Comparison of ENCODE assay signal across 26 cellular contexts in genomic region chr6:124990988-124991387, GRCh38.
"Had no signal": no experiment of that assay in that cellular context is flagged by ENCODE, and none has a peak within 500 bp of the region (broad histone marks: within the 10 kb centered on the region; RNA-seq: fewer than 3 reads in every experiment).

No MANE protein-coding gene starts in this region.

- H3K4me1 ChIP-seq: uterus had no signal

- H3K4me3 Mint-ChIP-seq: naive thymus-derived CD4-positive, alpha-beta T cell; natural killer cell treated with Interleukin-12 subunit alpha and Interleukin-12 subunit beta and Interleukin-15 and Interleukin-18, amount 100 ng/mL, for 72 hours; neural progenitor cell; stimulated activated naive B cell treated with anti-CD40 and anti-IgM and Interleukin-4, amounts not matched to agents 10 μg/mL and 1 μg/mL and 100 μg/mL, for 72 hours; type B pancreatic cell had no signal

- H3K27me3 ChIP-seq: hepatocyte, neural progenitor cell, neutrophil, right atrium auricular region, right lobe of liver, stomach, testis, tibial artery, uterus had no signal

- H3K4me2 ChIP-seq: hepatocyte, neural progenitor cell, smooth muscle cell had no signal

- H3K9me3 Mint-ChIP-seq: natural killer cell treated with Interleukin-12 subunit alpha and Interleukin-12 subunit beta and Interleukin-15 and Interleukin-18, amount 100 ng/mL, for 72 hours; stimulated activated naive B cell treated with anti-CD40 and anti-IgM and Interleukin-4, amounts not matched to agents 10 μg/mL and 1 μg/mL and 100 μg/mL, for 72 hours had no signal

- ATAC-seq: mucosa of descending colon; naive thymus-derived CD4-positive, alpha-beta T cell; natural killer cell treated with Interleukin-12 subunit alpha and Interleukin-12 subunit beta and Interleukin-15 and Interleukin-18, amount 100 ng/mL, for 72 hours; right lobe of liver; stimulated activated naive B cell treated with anti-CD40 and anti-IgM and Interleukin-4, amounts not matched to agents 10 μg/mL and 1 μg/mL and 100 μg/mL, for 72 hours; stimulated activated naive CD8-positive, alpha-beta T cell treated with anti-CD3 and anti-CD28 coated beads, Interleukin-15, Interleukin-2, amounts not matched to agents 100 U/mL and 50 U/mL, for 24 hours had no signal

- H3K27me3 Mint-ChIP-seq: progenitor cell of endocrine pancreas; stimulated activated naive B cell treated with anti-CD40 and anti-IgM and Interleukin-4, amounts not matched to agents 10 μg/mL and 1 μg/mL and 100 μg/mL, for 72 hours; type B pancreatic cell had no signal

- H3K27ac Mint-ChIP-seq: naive thymus-derived CD4-positive, alpha-beta T cell; natural killer cell treated with Interleukin-12 subunit alpha and Interleukin-12 subunit beta and Interleukin-15 and Interleukin-18, amount 100 ng/mL, for 72 hours; neural progenitor cell; progenitor cell of endocrine pancreas; stimulated activated naive B cell treated with anti-CD40 and anti-IgM and Interleukin-4, amounts not matched to agents 10 μg/mL and 1 μg/mL and 100 μg/mL, for 72 hours; type B pancreatic cell had no signal

- H3K36me3 Mint-ChIP-seq: naive thymus-derived CD4-positive, alpha-beta T cell; natural killer cell treated with Interleukin-12 subunit alpha and Interleukin-12 subunit beta and Interleukin-15 and Interleukin-18, amount 100 ng/mL, for 72 hours; stimulated activated naive B cell treated with anti-CD40 and anti-IgM and Interleukin-4, amounts not matched to agents 10 μg/mL and 1 μg/mL and 100 μg/mL, for 72 hours had no signal

- H3K9ac ChIP-seq: neural progenitor cell had no signal

- H3K4me1 Mint-ChIP-seq: stimulated activated naive B cell treated with anti-CD40 and anti-IgM and Interleukin-4, amounts not matched to agents 10 μg/mL and 1 μg/mL and 100 μg/mL, for 72 hours had no signal

- H3K9me3 ChIP-seq: left ventricle myocardium inferior, mucosa of descending colon, neutrophil, right atrium auricular region, right lobe of liver, stomach, testis, tibial artery, uterus had no signal

- H2AFZ ChIP-seq: hepatocyte, neural progenitor cell had no signal

- H3K27ac ChIP-seq: hepatocyte, left ventricle myocardium inferior, neural progenitor cell, neutrophil, right atrium auricular region, right lobe of liver, stomach, testis, tibial artery, uterus had no signal

- H3K4me3 ChIP-seq: hepatocyte, left ventricle myocardium inferior, lung, mucosa of descending colon, neural progenitor cell, right atrium auricular region, right lobe of liver, smooth muscle cell, stomach, testis, tibial artery, uterus had no signal

- H3K36me3 ChIP-seq: left ventricle myocardium inferior, neural progenitor cell, neutrophil, right atrium auricular region, right lobe of liver, stomach, tibial artery, uterus had no signal

- DNase-seq: islet precursor cell; left ventricle myocardium inferior; mesendoderm; midbrain; mucosa of descending colon; naive thymus-derived CD4-positive, alpha-beta T cell; occipital lobe; right lobe of liver; stimulated activated CD4-positive, alpha-beta T cell treated with anti-CD3 and anti-CD28 coated beads, Interleukin-15, amount 100 ng/mL, for 24 hours; stimulated activated CD4-positive, alpha-beta T cell treated with anti-CD3 and anti-CD28 coated beads, Interleukin-2, amount 100 ng/mL, for 24 hours; stimulated activated CD4-positive, alpha-beta T cell treated with anti-CD3 and anti-CD28 coated beads, Interleukin-4, amount 100 ng/mL, for 1 hour; stimulated activated naive B cell treated with anti-CD40 and anti-IgM and Interleukin-4, amounts not matched to agents 10 μg/mL and 1 μg/mL and 100 μg/mL, for 72 hours; stimulated activated naive CD8-positive, alpha-beta T cell treated with anti-CD3 and anti-CD28 coated beads, Interleukin-15, Interleukin-2, amounts not matched to agents 100 U/mL and 50 U/mL, for 24 hours; stomach; testis; tibial artery; uterus had no signal
